In the genomic region with DNA sequence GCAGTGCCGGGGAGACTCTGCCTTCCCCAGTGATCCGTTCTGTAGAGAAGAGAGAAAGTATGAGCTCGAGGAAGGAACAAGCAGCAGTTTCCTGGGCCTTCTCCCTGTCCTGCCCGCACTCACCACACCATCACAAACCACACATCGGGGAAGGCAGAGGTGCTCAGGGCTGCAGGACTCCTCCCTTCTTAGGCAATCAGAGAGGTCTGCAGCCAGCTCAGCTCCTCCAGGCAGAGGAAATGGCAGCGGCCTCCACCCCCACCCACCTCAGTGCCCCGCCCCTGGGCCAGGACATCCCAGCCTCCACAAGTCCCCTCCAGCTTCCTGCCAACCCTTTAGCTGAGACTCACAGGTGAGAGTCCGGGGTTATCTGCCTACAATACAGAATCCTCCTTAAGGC, we compare ENCODE assay signal across 9 cellular contexts. TPM values are rescaled to one million over a fixed set of nuclear protein-coding genes. Genes with fewer than 3 reads are reported as not detected.
DNase-seq lines count a peak whose midpoint lies in the region; ATAC-seq and TF ChIP-seq lines count a peak whose summit lies in the region.
"Had no signal": no experiment of that assay in that cellular context is flagged by ENCODE, and none has a peak within 500 bp of the region (broad histone marks: within the 10 kb centered on the region; RNA-seq: fewer than 3 reads in every experiment).

No MANE protein-coding gene starts in this region.

- no peaks in the 10 kb centered on the region for H3K27me3 Mint-ChIP-seq in activated naive CD8-positive, alpha-beta T cell treated with anti-CD3 and anti-CD28 coated beads, Interleukin-2, amount 50 U/mL, for 24 hours

- peaks cover 15% of the 10 kb centered on the region for H3K36me3 Mint-ChIP-seq in activated naive CD8-positive, alpha-beta T cell treated with anti-CD3 and anti-CD28 coated beads, Interleukin-2, amount 50 U/mL, for 24 hours (ENCODE audit: low read depth)

- H3K4me2 ChIP-seq in BLaER1 treated with 17β-estradiol and CSF1 and Interleukin-3, amounts not matched to agents 10 nM and 100 nM, result peak overlapping the region; percentile 85 to 100 (median 96)
- peak overlapping the region; percentile 88 for H3K4me2 ChIP-seq in neural cell (ENCODE audit: low read length)

- H3K4me1 ChIP-seq in BLaER1 treated with 17β-estradiol and CSF1 and Interleukin-3, amounts not matched to agents 10 nM and 100 nM, result peaks cover 48 to 81% (median 62%) of the 10 kb centered on the region in 10 experiments

- peak overlapping the region in 10 of 11 experiments; percentile 58 to 92 (median 88); a peak in 19 of 22 replicates for H3K27ac ChIP-seq in BLaER1 treated with 17β-estradiol and CSF1 and Interleukin-3, amounts not matched to agents 10 nM and 100 nM
- peak overlapping the region; percentile 86 for H3K27ac ChIP-seq in RWPE1
- H3K27ac ChIP-seq in neural cell (ENCODE audit: low read length), result no peak overlapping the region
- H3K27ac ChIP-seq: SK-N-MC had no signal

- peaks cover 39 to 74% (median 62%) of the 10 kb centered on the region in 11 experiments; a peak in 21 of 22 replicates for H4K20me1 ChIP-seq in BLaER1 treated with 17β-estradiol and CSF1 and Interleukin-3, amounts not matched to agents 10 nM and 100 nM
- H4K20me1 ChIP-seq in neural cell (ENCODE audit: insufficient read depth), result no peaks in the 10 kb centered on the region

- TF ChIP-seq CTCF in RWPE1 (conservative IDR thresholded peaks at IDR 0.05; ENCODE audit: low read depth) (no peak), neural cell (IDR thresholded peaks at IDR 0.05; ENCODE audit: poor library complexity, severe bottlenecking) (no peak)

- no peaks in the 10 kb centered on the region for H3K9me2 ChIP-seq in neural cell (ENCODE audit: insufficient read depth, low read length)

- H3K9me3 Mint-ChIP-seq in activated naive CD8-positive, alpha-beta T cell treated with anti-CD3 and anti-CD28 coated beads, Interleukin-2, amount 50 U/mL, for 24 hours, result no peaks in the 10 kb centered on the region

- peaks cover 10% of the 10 kb centered on the region for H3K79me2 ChIP-seq in neural cell (replicated peaks; ENCODE audit: insufficient read depth, low read length)

- peak overlapping the region; percentile 88 to 97 (median 92) for H3K9ac ChIP-seq in BLaER1 treated with 17β-estradiol and CSF1 and Interleukin-3, amounts not matched to agents 10 nM and 100 nM
- no peak overlapping the region for H3K9ac ChIP-seq in neural cell (ENCODE audit: low read length)

- no peaks in the 10 kb centered on the region for H3K9me3 ChIP-seq in BLaER1 treated with 17β-estradiol and CSF1 and Interleukin-3, amounts not matched to agents 10 nM and 100 nM (replicated peaks in 1 of 11)
- H3K9me3 ChIP-seq in neural cell (ENCODE audit: low read length), result no peaks in the 10 kb centered on the region

- TF ChIP-seq EP300 in neural cell (conservative IDR thresholded peaks at IDR 0.05; ENCODE audit: poor library complexity, severe bottlenecking), result no peak

- peaks cover 46 to 63% (median 57%) of the 10 kb centered on the region in 11 experiments for H3K36me3 ChIP-seq in BLaER1 treated with 17β-estradiol and CSF1 and Interleukin-3, amounts not matched to agents 10 nM and 100 nM
- H3K36me3 ChIP-seq in neural cell (ENCODE audit: insufficient read depth, low read length), result no peaks in the 10 kb centered on the region

- peak overlapping the region; percentile 79 for H3K4me3 Mint-ChIP-seq in activated naive CD8-positive, alpha-beta T cell treated with anti-CD3 and anti-CD28 coated beads, Interleukin-2, amount 50 U/mL, for 24 hours

- CTCF ChIA-PET in RWPE1 (lab: Yijun Ruan, JAX), result interaction anchor here (0.7 to 4.0 kb wide), 5 partner anchors 22 to 1015 kb away, joined by 3 to 36 read pairs (median 3); a partner anchor contains a TSS

- H3K4me1 Mint-ChIP-seq in activated naive CD8-positive, alpha-beta T cell treated with anti-CD3 and anti-CD28 coated beads, Interleukin-2, amount 50 U/mL, for 24 hours, result peaks cover 52% of the 10 kb centered on the region

- H3K4me3 ChIP-seq in BLaER1 treated with 17β-estradiol and CSF1 and Interleukin-3, amounts not matched to agents 10 nM and 100 nM, result peak overlapping the region in 6 of 10 experiments; percentile 70 to 93 (median 84); a peak in 11 of 20 replicates
- H3K4me3 ChIP-seq in neural cell (ENCODE audit: low read length), result peak overlapping the region; percentile 86

- DNase-seq in RWPE1 (ENCODE audit: low spot score) (peak; percentile 53), epidermal melanocyte (ENCODE audit: insufficient read length, low spot score) (no peak), medulla oblongata (ENCODE audit: extremely low spot score) (no peak)
- DNase-seq in activated naive CD8-positive, alpha-beta T cell treated with anti-CD3 and anti-CD28 coated beads, Interleukin-2, amount 50 U/mL, for 24 hours, result peak; percentile 66

- TF ChIP-seq RAD21 in neural cell (conservative IDR thresholded peaks at IDR 0.05), result no peak

- POLR2A ChIA-PET in RWPE1 (lab: Yijun Ruan, JAX; ENCODE audit: low non-redundant PET), result no interaction called here

- no peaks in the 10 kb centered on the region for H3F3A ChIP-seq in neural cell (ENCODE audit: insufficient read depth, low read length, poor library complexity, severe bottlenecking)

- H3K27ac Mint-ChIP-seq in activated naive CD8-positive, alpha-beta T cell treated with anti-CD3 and anti-CD28 coated beads, Interleukin-2, amount 50 U/mL, for 24 hours, result peak overlapping the region; percentile 65

- no peak overlapping the region for H2AFZ ChIP-seq in neural cell (ENCODE audit: low read depth, low read length)

- ATAC-seq in activated naive CD8-positive, alpha-beta T cell treated with anti-CD3 and anti-CD28 coated beads, Interleukin-2, amount 50 U/mL, for 24 hours, result peak; percentile 55
- ATAC-seq in GM18502 (IDR thresholded peaks at IDR 0.05; ENCODE audit: poor library complexity, unreplicated experiment), result no peak
- no peak for ATAC-seq in HG03521 (IDR thresholded peaks at IDR 0.05; ENCODE audit: unreplicated experiment)

- H3K27me3 ChIP-seq in BLaER1 treated with 17β-estradiol and CSF1 and Interleukin-3, amounts not matched to agents 10 nM and 100 nM, result no peaks in the 10 kb centered on the region
- H3K27me3 ChIP-seq in neural cell (ENCODE audit: insufficient read depth, low read depth, low read length), result no peaks in the 10 kb centered on the region

TF ChIP-seq in neural cell, 6 proteins besides CTCF, POLR2A, EP300 and RAD21:
- TF ChIP-seq TAF1 (IDR thresholded peaks at IDR 0.05; ENCODE audit: low read depth) (no peak), MXI1 (conservative IDR thresholded peaks at IDR 0.05; ENCODE audit: poor library complexity, severe bottlenecking) (no peak), EZH2 (IDR thresholded peaks at IDR 0.05; ENCODE audit: borderline replicate concordance, insufficient read depth, low read length, poor library complexity, severe bottlenecking) (no peak), POLR2AphosphoS5 (IDR thresholded peaks at IDR 0.05) (no peak), SMC3 (conservative IDR thresholded peaks at IDR 0.05; ENCODE audit: poor library complexity) (no peak)
- TF ChIP-seq, protein P1, sequence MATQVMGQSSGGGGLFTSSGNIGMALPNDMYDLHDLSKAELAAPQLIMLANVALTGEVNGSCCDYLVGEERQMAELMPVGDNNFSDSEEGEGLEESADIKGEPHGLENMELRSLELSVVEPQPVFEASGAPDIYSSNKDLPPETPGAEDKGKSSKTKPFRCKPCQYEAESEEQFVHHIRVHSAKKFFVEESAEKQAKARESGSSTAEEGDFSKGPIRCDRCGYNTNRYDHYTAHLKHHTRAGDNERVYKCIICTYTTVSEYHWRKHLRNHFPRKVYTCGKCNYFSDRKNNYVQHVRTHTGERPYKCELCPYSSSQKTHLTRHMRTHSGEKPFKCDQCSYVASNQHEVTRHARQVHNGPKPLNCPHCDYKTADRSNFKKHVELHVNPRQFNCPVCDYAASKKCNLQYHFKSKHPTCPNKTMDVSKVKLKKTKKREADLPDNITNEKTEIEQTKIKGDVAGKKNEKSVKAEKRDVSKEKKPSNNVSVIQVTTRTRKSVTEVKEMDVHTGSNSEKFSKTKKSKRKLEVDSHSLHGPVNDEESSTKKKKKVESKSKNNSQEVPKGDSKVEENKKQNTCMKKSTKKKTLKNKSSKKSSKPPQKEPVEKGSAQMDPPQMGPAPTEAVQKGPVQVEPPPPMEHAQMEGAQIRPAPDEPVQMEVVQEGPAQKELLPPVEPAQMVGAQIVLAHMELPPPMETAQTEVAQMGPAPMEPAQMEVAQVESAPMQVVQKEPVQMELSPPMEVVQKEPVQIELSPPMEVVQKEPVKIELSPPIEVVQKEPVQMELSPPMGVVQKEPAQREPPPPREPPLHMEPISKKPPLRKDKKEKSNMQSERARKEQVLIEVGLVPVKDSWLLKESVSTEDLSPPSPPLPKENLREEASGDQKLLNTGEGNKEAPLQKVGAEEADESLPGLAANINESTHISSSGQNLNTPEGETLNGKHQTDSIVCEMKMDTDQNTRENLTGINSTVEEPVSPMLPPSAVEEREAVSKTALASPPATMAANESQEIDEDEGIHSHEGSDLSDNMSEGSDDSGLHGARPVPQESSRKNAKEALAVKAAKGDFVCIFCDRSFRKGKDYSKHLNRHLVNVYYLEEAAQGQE (IDR thresholded peaks at IDR 0.05; ENCODE audit: borderline replicate concordance), result no peak

RNA-seq across cellular contexts. Expression of gene ZNF319, which starts 2.0 kb away (rescaled TPM):
- polyA plus RNA-seq in neural cell, result 5.1 and 7.0 TPM in 2 replicates
- polyA minus RNA-seq in neural cell, result 10.7 and 14.5 TPM in 2 replicates

RNA-seq across cellular contexts. Expression of gene USB1, which starts 2.7 kb away (rescaled TPM):
- 25.7 and 47.0 TPM in 2 replicates for polyA plus RNA-seq in neural cell
- 20.7 and 28.8 TPM in 2 replicates for polyA minus RNA-seq in neural cell

RNA-seq across cellular contexts. Expression of gene MMP15, which starts 27.1 kb away (rescaled TPM):
- 18.5 and 18.7 TPM in 2 replicates for polyA plus RNA-seq in neural cell
- 31.1 and 36.5 TPM in 2 replicates for polyA minus RNA-seq in neural cell

RNA-seq across cellular contexts. Expression of gene CNGB1, which starts 27.6 kb away (rescaled TPM):
- 19.1 and 20.7 TPM in 2 replicates for polyA plus RNA-seq in neural cell
- polyA minus RNA-seq in neural cell, result 14.5 and 22.2 TPM in 2 replicates

Comparison
In these comparisons a context has a peak if more than half of its experiments do, and no peak if none do; other contexts are left out.
1. DNase-seq: peak in RWPE1 (single experiment) and activated naive CD8-positive, alpha-beta T cell treated with anti-CD3 and anti-CD28 coated beads, Interleukin-2, amount 50 U/mL, for 24 hours (single experiment); none in epidermal melanocyte (single experiment) and medulla oblongata (single experiment).